9 cellular contexts compared by ENCODE assay signal in genomic region chr19:23823952-23824389, GRCh38.
DNase-seq lines count a peak whose midpoint lies in the region; ATAC-seq, FAIRE-seq and TF ChIP-seq lines count a peak whose summit lies in the region.
"Had no signal": no experiment of that assay in that cellular context is flagged by ENCODE, and none has a peak within 500 bp of the region (broad histone marks: within the 10 kb centered on the region; RNA-seq: fewer than 3 reads in every experiment).

No MANE protein-coding gene starts in this region.

- H3K27ac ChIP-seq in left ventricle myocardium inferior (replicated peaks) (no peak overlapping the region), heart right ventricle (no peak overlapping the region), subcutaneous abdominal adipose tissue (ENCODE audit: low read depth, low read length) (no peak overlapping the region), Peyer's patch (no peak overlapping the region)

- DNase-seq in left ventricle myocardium inferior (no peak), heart right ventricle (no peak), MV-4-11 (lab: John Stamatoyannopoulos, UW) (peak; percentile 95), bronchial epithelial cell (ENCODE audit: low read depth) (peak; percentile 2), medulla oblongata (ENCODE audit: extremely low spot score) (no peak), frontal cortex (ENCODE audit: low spot score in 2 of 2) (no peak), Peyer's patch (no peak)

- no peaks in the 10 kb centered on the region for H3K27me3 ChIP-seq in left ventricle myocardium inferior (ENCODE audit: low read depth)
- H3K27me3 ChIP-seq in heart right ventricle: no peaks in the 10 kb centered on the region
- no peaks in the 10 kb centered on the region for H3K27me3 ChIP-seq in bronchial epithelial cell (ENCODE audit: control insufficient read depth, insufficient read depth, low read length)
- no peaks in the 10 kb centered on the region for H3K27me3 ChIP-seq in subcutaneous abdominal adipose tissue (ENCODE audit: control insufficient read depth in 5 of 5, insufficient read depth in 4 of 5, low read length in 5 of 5)
- no peaks in the 10 kb centered on the region for H3K27me3 ChIP-seq in Peyer's patch

- ATAC-seq in heart right ventricle: no peak

- H3K36me3 ChIP-seq in left ventricle myocardium inferior (no peaks in the 10 kb centered on the region), heart right ventricle (no peaks in the 10 kb centered on the region), bronchial epithelial cell (ENCODE audit: control insufficient read depth, insufficient read depth, low read length) (no peaks in the 10 kb centered on the region), subcutaneous abdominal adipose tissue (ENCODE audit: control insufficient read depth in 5 of 5, insufficient read depth in 5 of 5, low read length in 5 of 5) (no peaks in the 10 kb centered on the region), Peyer's patch (no peaks in the 10 kb centered on the region)

- no peak for TF ChIP-seq POLR2A in Peyer's patch (IDR thresholded peaks at IDR 0.05)

- WGBS in heart right ventricle, 2 donors: 24 to 31% methylated on average over 2 of the region's 2 CpGs

- no peaks in the 10 kb centered on the region for H3K4me1 ChIP-seq in left ventricle myocardium inferior
- H3K4me1 ChIP-seq in heart right ventricle: no peaks in the 10 kb centered on the region
- no peaks in the 10 kb centered on the region for H3K4me1 ChIP-seq in subcutaneous abdominal adipose tissue (ENCODE audit: control insufficient read depth in 5 of 5, insufficient read depth in 5 of 5, low read length in 5 of 5)
- H3K4me1 ChIP-seq in Peyer's patch: no peaks in the 10 kb centered on the region

- H3K9me3 ChIP-seq in left ventricle myocardium inferior (replicated peaks): peaks cover 69% of the 10 kb centered on the region
- peaks cover 0 to 89% (median 34%) of the 10 kb centered on the region in 11 donors for H3K9me3 ChIP-seq in heart right ventricle
- peaks cover 21 to 59% (median 49%) of the 10 kb centered on the region in 5 donors for H3K9me3 ChIP-seq in subcutaneous abdominal adipose tissue (ENCODE audit: control insufficient read depth in 5 of 5, low read length in 5 of 5)
- H3K9me3 ChIP-seq in Peyer's patch: peaks cover 0 to 26% (median 12%) of the 10 kb centered on the region in 4 donors

- H3K4me3 ChIP-seq in left ventricle myocardium inferior: no peak overlapping the region
- H3K4me3 ChIP-seq in heart right ventricle: no peak overlapping the region
- no peak overlapping the region for H3K4me3 ChIP-seq in bronchial epithelial cell (ENCODE audit: low read depth, low read length)
- peak overlapping the region in 3 of 5 donors; percentile 34 to 48 (median 43) for H3K4me3 ChIP-seq in subcutaneous abdominal adipose tissue (ENCODE audit: low read depth in 1 of 5, low read length in 5 of 5)
- no peak overlapping the region for H3K4me3 ChIP-seq in Peyer's patch

- intact Hi-C loops in left ventricle myocardium inferior (cut with micrococcal nuclease): no loop called here
- intact Hi-C loops in heart right ventricle (cut with DNase I): no loop called here

- TF ChIP-seq CTCF in left ventricle myocardium inferior (IDR thresholded peaks at IDR 0.05; ENCODE audit: borderline replicate concordance) (peak; percentile 13), heart right ventricle (IDR thresholded peaks at IDR 0.05) (no peak), bronchial epithelial cell (IDR thresholded peaks at IDR 0.05; ENCODE audit: insufficient read depth, low read length, severe bottlenecking) (no peak), Peyer's patch (IDR thresholded peaks at IDR 0.05) (peak in 1 of 6 experiments; percentile 12)

- no peak for FAIRE-seq in bronchial epithelial cell (lab: Jason Lieb, UNC)
- no peak for FAIRE-seq in frontal cortex (lab: Jason Lieb, UNC)
- FAIRE-seq: TTC549 had no signal

- H3K9ac ChIP-seq in subcutaneous abdominal adipose tissue (ENCODE audit: low read length in 5 of 5): no peak overlapping the region

Comparison
In these comparisons a context has a peak if more than half of its experiments do, and no peak if none do; other contexts are left out.
1. DNase-seq: peak in MV-4-11 (single experiment) and bronchial epithelial cell (single experiment); none in left ventricle myocardium inferior (single experiment), heart right ventricle (0 of 2), medulla oblongata (single experiment), frontal cortex (0 of 2) and Peyer's patch (0 of 3).
2. H3K4me3 ChIP-seq: peak in subcutaneous abdominal adipose tissue (3 of 5); none in left ventricle myocardium inferior (single experiment), heart right ventricle (0 of 10), bronchial epithelial cell (single experiment) and Peyer's patch (0 of 4).